5 cellular contexts compared by ENCODE assay signal in genomic region chr17:36215396-36215795, GRCh38. TPM values are rescaled to one million over a fixed set of nuclear protein-coding genes. Genes with fewer than 3 reads are reported as not detected.
"Had no signal": no experiment of that assay in that cellular context is flagged by ENCODE, and none has a peak within 500 bp of the region (broad histone marks: within the 10 kb centered on the region; RNA-seq: fewer than 3 reads in every experiment).

No MANE protein-coding gene starts in this region.

RNA-seq across cellular contexts. Expression of gene CCL4L2, which starts 4.5 kb away (rescaled TPM):
- total RNA-seq: bronchial epithelial cell, MCF 10A, PC-3, SJSA1 had no signal
- polyA plus RNA-seq: SK-N-SH had no signal

RNA-seq across cellular contexts. Expression of gene CCL3L1, which starts 18.8 kb away (rescaled TPM):
- total RNA-seq: bronchial epithelial cell, MCF 10A, PC-3, SJSA1 had no signal
- polyA plus RNA-seq: SK-N-SH had no signal

RNA-seq across cellular contexts. Expression of gene TBC1D3I, which starts 49.0 kb away (rescaled TPM):
- total RNA-seq: bronchial epithelial cell, SJSA1 had no signal
- polyA plus RNA-seq: SK-N-SH had no signal
